ENCODE assay signal across 1 cellular context in genomic region chr12:95300286-95300685, GRCh38.
TF ChIP-seq lines count a peak whose summit lies in the region.

No MANE protein-coding gene starts in this region.

TF ChIP-seq in endothelial cell of umbilical vein, 7 proteins besides CTCF, POLR2A, EP300 and RAD21 (continued from another document):
- TF ChIP-seq MAX (IDR thresholded peaks at IDR 0.05; ENCODE audit: insufficient read depth, insufficient read length) (no peak), FOS (IDR thresholded peaks at IDR 0.05; ENCODE audit: borderline replicate concordance, insufficient read depth, low read length) (no peak)
